Comparison of ENCODE assay signal across 8 cellular contexts in the genomic region with DNA sequence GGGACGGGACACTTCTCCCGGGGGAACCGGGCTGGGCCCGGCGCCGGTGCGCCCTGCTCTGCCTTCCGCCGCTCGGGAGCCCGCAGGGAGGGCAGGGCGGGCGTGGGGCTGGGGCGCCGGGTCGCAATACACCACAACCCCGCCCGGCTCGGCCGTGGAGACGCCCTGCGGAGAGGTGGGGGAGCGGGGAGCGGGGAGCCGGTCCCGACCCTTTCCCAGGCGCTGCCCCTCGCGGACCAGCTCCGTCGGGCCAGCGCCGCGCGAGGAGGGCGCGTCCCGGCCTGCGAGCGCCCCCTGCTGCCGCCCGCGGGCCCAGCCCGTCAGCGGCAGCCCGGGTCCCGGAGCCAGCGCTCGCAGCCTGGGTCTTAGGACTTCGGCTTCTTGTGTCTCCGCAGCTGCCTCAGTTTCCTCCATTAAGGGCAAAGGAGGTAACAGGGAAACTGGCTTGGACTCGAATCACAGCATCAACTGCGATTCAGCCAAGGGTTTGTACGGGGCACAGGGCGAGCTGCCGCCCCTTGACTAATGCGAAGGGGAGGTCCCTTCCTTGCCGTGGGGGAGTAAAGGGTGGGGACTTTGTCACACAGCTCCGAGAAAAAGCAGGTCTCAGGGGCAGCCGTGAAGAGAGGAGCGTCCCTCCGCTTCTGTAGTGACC. TPM values are rescaled to one million over a fixed set of nuclear protein-coding genes. Genes with fewer than 3 reads are reported as not detected.
DNase-seq lines count a peak whose midpoint lies in the region; ATAC-seq and TF ChIP-seq lines count a peak whose summit lies in the region.

No MANE protein-coding gene starts in this region.

- TF ChIP-seq POLR2A in right lobe of liver (IDR thresholded peaks at IDR 0.05): no peak

- H3K27me3 ChIP-seq in right lobe of liver: no peaks in the 10 kb centered on the region

- ATAC-seq in GM21515 (IDR thresholded peaks at IDR 0.05; ENCODE audit: unreplicated experiment): peak; percentile 67
- ATAC-seq in right lobe of liver: peak; percentile 79 to 93 (median 86)

- no peak overlapping the region for H3K27ac Mint-ChIP-seq in chondrocyte (ENCODE audit: unreplicated experiment)

- H3K27me3 Mint-ChIP-seq in chondrocyte (ENCODE audit: low read depth): peaks cover 43% of the 10 kb centered on the region

- intact Hi-C loops in right lobe of liver (cut with DNase I): no loop called here

- H3K36me3 ChIP-seq in right lobe of liver: no peaks in the 10 kb centered on the region

- in situ Hi-C loops in G401 (cut with HindIII; ENCODE audit: low sequenced_read_pairs): no loop called here

- peak overlapping the region; percentile 38 for H3K4me3 ChIP-seq in Jurkat, Clone E6-1 (ENCODE audit: low read length)
- H3K4me3 ChIP-seq in right lobe of liver: peak overlapping the region; percentile 59 to 63 (median 62)

- H3K36me3 Mint-ChIP-seq in chondrocyte (ENCODE audit: low read depth): peaks cover 2% of the 10 kb centered on the region

- H3K9me3 ChIP-seq in right lobe of liver: no peaks in the 10 kb centered on the region

- no peaks in the 10 kb centered on the region for H3K9me3 Mint-ChIP-seq in chondrocyte (ENCODE audit: low read depth)

- no peak overlapping the region for H3K4me3 Mint-ChIP-seq in chondrocyte (ENCODE audit: unreplicated experiment)

- H3K4me1 Mint-ChIP-seq in chondrocyte (ENCODE audit: low read depth): no peaks in the 10 kb centered on the region

- peaks cover 0 to 6% (median 0%) of the 10 kb centered on the region in 4 donors for H3K4me1 ChIP-seq in right lobe of liver

- DNase-seq in G401 (ENCODE audit: low spot score) (peak; percentile 43), chondrocyte (ENCODE audit: low spot score) (peak; percentile 84), right lobe of liver (peak in 2 of 3 donors; percentile 57 to 59), T1000 (lab: John Stamatoyannopoulos, UW) (no peak)
- DNase-seq in Jurkat, Clone E6-1 (ENCODE audit: low read depth, low spot score): no peak
- DNase-seq in activated CD4-positive, CD25-positive, alpha-beta regulatory T cell (lab: John Stamatoyannopoulos, UW): peak; percentile 34 to 50 (median 37)
- peak in 2 of 3 donors; percentile 41 to 67 for DNase-seq in stimulated activated CD4-positive, alpha-beta T cell treated with anti-CD3 and anti-CD28 coated beads, TNF-alpha, amount 100 ng/mL, for 48 hours (ENCODE audit: low read depth in 3 of 3)

- TF ChIP-seq CTCF in chondrocyte (IDR thresholded peaks at IDR 0.05) (peak; percentile 93), right lobe of liver (IDR thresholded peaks at IDR 0.05) (peak; percentile 68 to 95 (median 86))

- H3K27ac ChIP-seq in right lobe of liver: peak overlapping the region in 1 of 3 donors; percentile 15

- WGBS in right lobe of liver (ENCODE audit: insufficient coverage, low coverage, low lambda C conversion rate, missing lambda C conversion rate): 2% methylated on average over 26 of the region's 62 CpGs

RNA-seq across cellular contexts. Expression of a gene that starts 0.6 kb away (rescaled TPM):
- total RNA-seq in G401 (2014; rRNA removed; shearing (Covaris generic)): 0.37 TPM in 1 of 2 replicates, not detected in the other
- not detected for polyA plus RNA-seq in Jurkat, Clone E6-1 (2012; ENCODE audit: insufficient read depth, insufficient read length)
- 0.07 TPM in 1 of 3 replicates, not detected in the others for total RNA-seq in chondrocyte
- 1 to 10 TPM; 1.7 to 8.1 (median 3.2) TPM for total RNA-seq in right lobe of liver

RNA-seq across cellular contexts. Expression of a gene that starts 21.3 kb away (rescaled TPM):
- 2.6 TPM in 1 of 2 replicates, not detected in the other for total RNA-seq in G401 (2014; rRNA removed; shearing (Covaris generic))
- polyA plus RNA-seq in Jurkat, Clone E6-1 (2012; ENCODE audit: insufficient read depth, insufficient read length): not detected
- total RNA-seq in chondrocyte: not detected in 3 replicates
- not detected for total RNA-seq in right lobe of liver

RNA-seq across cellular contexts. Expression of a gene that starts 28.2 kb away (rescaled TPM):
- 37.2 and 44.4 TPM in 2 replicates for total RNA-seq in G401 (2014; rRNA removed; shearing (Covaris generic))
- polyA plus RNA-seq in Jurkat, Clone E6-1 (2012; ENCODE audit: insufficient read depth, insufficient read length): 31.3 TPM
- total RNA-seq in chondrocyte (0.31 to 1.3 TPM (median 1.1 TPM) in 3 replicates), right lobe of liver (1 to 10 TPM in 5 of 6 experiments, under 1 TPM in 1; 0.44 to 2.5 (median 1.2) TPM)

Comparison
In these comparisons a context has a peak if more than half of its experiments do, and no peak if none do; other contexts are left out.
1. DNase-seq: peak in G401 (single experiment), activated CD4-positive, CD25-positive, alpha-beta regulatory T cell (4 of 4), chondrocyte (single experiment), right lobe of liver (2 of 3) and stimulated activated CD4-positive, alpha-beta T cell treated with anti-CD3 and anti-CD28 coated beads, TNF-alpha, amount 100 ng/mL, for 48 hours (2 of 3); none in Jurkat, Clone E6-1 (single experiment) and T1000 (single experiment).
2. RNA of a gene that starts 28.2 kb away (total RNA-seq): 37.2 to 44.4 TPM in G401; 0.44 to 2.5 TPM in right lobe of liver and 0.31 to 1.3 TPM in chondrocyte; every median in the first group is over 10 times any median in the second.